In the genomic region with DNA sequence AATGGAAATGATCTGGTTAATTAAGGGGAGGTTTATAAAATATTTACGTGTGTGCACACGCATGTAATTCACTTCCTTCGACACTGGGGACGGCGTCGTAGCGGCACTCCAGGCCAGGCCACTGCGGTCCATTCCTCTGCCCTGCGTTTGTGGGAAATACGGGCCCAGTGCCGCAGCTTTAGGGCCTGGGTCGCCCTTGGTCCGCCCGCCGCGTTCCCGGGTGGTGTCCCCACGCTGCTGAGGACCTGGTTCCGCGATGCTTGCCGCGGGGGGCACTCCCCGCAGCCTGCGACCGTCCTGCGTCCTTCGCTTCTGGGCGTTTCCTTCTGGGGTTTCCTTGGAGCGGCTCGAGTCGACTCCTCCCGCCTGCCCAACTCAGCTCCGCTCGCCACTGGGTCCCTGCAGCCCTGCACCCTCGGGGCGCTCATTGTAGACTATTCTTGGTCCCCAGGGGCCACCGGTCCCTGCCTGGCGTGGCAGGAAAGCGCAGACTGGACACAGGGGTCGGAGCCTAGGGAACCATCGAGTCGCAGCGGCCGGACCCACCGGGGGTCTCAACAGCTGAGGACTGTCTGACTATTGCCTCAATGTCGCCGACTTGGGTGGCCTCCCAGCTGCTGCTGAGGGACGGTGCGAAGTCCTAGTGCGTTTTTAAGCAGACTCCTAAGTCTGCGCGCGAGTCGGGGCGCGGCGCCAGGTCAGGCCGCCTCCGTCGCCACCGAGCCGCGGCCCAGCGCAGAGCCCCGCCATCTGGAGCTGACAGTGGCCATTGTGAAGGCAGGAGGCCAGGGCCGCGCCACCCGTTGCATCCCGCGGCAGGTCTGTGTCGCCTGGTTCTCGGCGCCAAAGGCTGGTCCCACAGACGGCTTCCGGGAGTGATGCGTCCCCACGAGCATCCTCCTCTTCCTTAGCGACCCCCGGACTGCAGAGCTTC, we compare ENCODE assay signal across 14 cellular contexts.
DNase-seq lines count a peak whose midpoint lies in the region; ATAC-seq, FAIRE-seq and TF ChIP-seq lines count a peak whose summit lies in the region.
"Had no signal": no experiment of that assay in that cellular context is flagged by ENCODE, and none has a peak within 500 bp of the region (broad histone marks: within the 10 kb centered on the region; RNA-seq: fewer than 3 reads in every experiment).

No MANE protein-coding gene starts in this region.

- no peaks in the 10 kb centered on the region for H3K36me3 Mint-ChIP-seq in stimulated activated naive B cell treated with anti-CD40 and anti-IgM and Interleukin-4, amounts not matched to agents 10 μg/mL and 1 μg/mL and 100 μg/mL, for 72 hours

- no peak overlapping the region for H3K4me3 Mint-ChIP-seq in stimulated activated naive B cell treated with anti-CD40 and anti-IgM and Interleukin-4, amounts not matched to agents 10 μg/mL and 1 μg/mL and 100 μg/mL, for 72 hours
- H3K4me3 Mint-ChIP-seq: activated B cell treated with CpG ODN at 0.5 μM for 24 hours; CD8-positive, alpha-beta memory T cell; stimulated activated naive CD8-positive, alpha-beta T cell treated with anti-CD3 and anti-CD28 coated beads, Interleukin-15, Interleukin-2, amounts not matched to agents 100 ng/mL and 50 ng/mL, for 24 hours had no signal

- H3K4me3 ChIP-seq in HUES6 (ENCODE audit: low read depth, low read length): peak overlapping the region; percentile 54
- peak overlapping the region; percentile 77 for H3K4me3 ChIP-seq in adipocyte (ENCODE audit: low read length)
- peak overlapping the region; percentile 47 for H3K4me3 ChIP-seq in iPS-18c (ENCODE audit: insufficient read depth, low read depth, low read length)
- H3K4me3 ChIP-seq: right lobe of liver had no signal

- peak overlapping the region; percentile 74 for H3K27ac Mint-ChIP-seq in stimulated activated naive B cell treated with anti-CD40 and anti-IgM and Interleukin-4, amounts not matched to agents 10 μg/mL and 1 μg/mL and 100 μg/mL, for 72 hours
- H3K27ac Mint-ChIP-seq: activated B cell treated with CpG ODN at 0.5 μM for 24 hours; CD8-positive, alpha-beta memory T cell; naive B cell; stimulated activated naive CD8-positive, alpha-beta T cell treated with anti-CD3 and anti-CD28 coated beads, Interleukin-15, Interleukin-2, amounts not matched to agents 100 ng/mL and 50 ng/mL, for 24 hours had no signal

- H3K27ac ChIP-seq in HUES6 (ENCODE audit: low read depth, low read length): no peak overlapping the region
- H3K27ac ChIP-seq: right lobe of liver had no signal

- DNase-seq in adipocyte (ENCODE audit: low read depth) (no peak), D721Med (ENCODE audit: insufficient read length, low spot score) (no peak), GDM1 (lab: John Stamatoyannopoulos, UW) (no peak)
- DNase-seq in stimulated activated naive B cell treated with anti-CD40 and anti-IgM and Interleukin-4, amounts not matched to agents 10 μg/mL and 1 μg/mL and 100 μg/mL, for 72 hours: no peak
- DNase-seq: activated B cell treated with CpG ODN at 0.5 μM for 24 hours; activated CD8-positive, alpha-beta memory T cell treated with anti-CD3 and anti-CD28 coated beads, Interleukin-2, amount 50 U/mL, for 48 hours; CD8-positive, alpha-beta memory T cell; naive B cell; right lobe of liver had no signal

- no peaks in the 10 kb centered on the region for H3K9me3 ChIP-seq in HUES6 (ENCODE audit: control insufficient read depth, insufficient read depth, low read depth, low read length)
- no peaks in the 10 kb centered on the region for H3K9me3 ChIP-seq in adipocyte (ENCODE audit: control insufficient read depth, low read length)
- H3K9me3 ChIP-seq in iPS-18c (ENCODE audit: control insufficient read depth, insufficient read depth, low read length): peaks cover 2% of the 10 kb centered on the region
- H3K9me3 ChIP-seq: right lobe of liver had no signal

- H3K4me1 Mint-ChIP-seq in stimulated activated naive B cell treated with anti-CD40 and anti-IgM and Interleukin-4, amounts not matched to agents 10 μg/mL and 1 μg/mL and 100 μg/mL, for 72 hours: peaks cover 5 to 23% of the 10 kb centered on the region in 2 donors
- H3K4me1 Mint-ChIP-seq: activated B cell treated with CpG ODN at 0.5 μM for 24 hours had no signal

- H3K4me1 ChIP-seq in HUES6 (ENCODE audit: control insufficient read depth, insufficient read depth, low read length): peaks cover 40% of the 10 kb centered on the region
- H3K4me1 ChIP-seq in adipocyte (ENCODE audit: control insufficient read depth, insufficient read depth, low read length): peaks cover 15% of the 10 kb centered on the region

- no peaks in the 10 kb centered on the region for H3K9me3 Mint-ChIP-seq in stimulated activated naive B cell treated with anti-CD40 and anti-IgM and Interleukin-4, amounts not matched to agents 10 μg/mL and 1 μg/mL and 100 μg/mL, for 72 hours
- H3K9me3 Mint-ChIP-seq: activated B cell treated with CpG ODN at 0.5 μM for 24 hours had no signal

- H3K27me3 Mint-ChIP-seq in stimulated activated naive B cell treated with anti-CD40 and anti-IgM and Interleukin-4, amounts not matched to agents 10 μg/mL and 1 μg/mL and 100 μg/mL, for 72 hours: peaks cover 53 to 77% of the 10 kb centered on the region in 2 donors

- H3K27me3 ChIP-seq in HUES6 (ENCODE audit: control insufficient read depth, insufficient read depth, low read length): peaks cover 95% of the 10 kb centered on the region
- peaks cover 3% of the 10 kb centered on the region for H3K27me3 ChIP-seq in adipocyte (replicated peaks; ENCODE audit: control insufficient read depth, insufficient read depth, low read length)

- H3K36me3 ChIP-seq in HUES6 (ENCODE audit: control insufficient read depth, insufficient read depth, low read length) (no peaks in the 10 kb centered on the region), adipocyte (ENCODE audit: control insufficient read depth, insufficient read depth, low read length, severe bottlenecking) (no peaks in the 10 kb centered on the region)
- H3K36me3 ChIP-seq: right lobe of liver had no signal

- H3K9ac ChIP-seq in HUES6 (ENCODE audit: low read length): no peak overlapping the region
- H3K9ac ChIP-seq in adipocyte (ENCODE audit: low read length): peak overlapping the region; percentile 64

- no peak for TF ChIP-seq CTCF in D721Med (IDR thresholded peaks at IDR 0.05; ENCODE audit: insufficient read depth, missing control alignments)

- no peak for FAIRE-seq in D721Med (lab: Jason Lieb, UNC)
- FAIRE-seq: GM18507 had no signal

- ATAC-seq in stimulated activated naive B cell treated with anti-CD40 and anti-IgM and Interleukin-4, amounts not matched to agents 10 μg/mL and 1 μg/mL and 100 μg/mL, for 72 hours (replicated peaks): no peak
- no peak for ATAC-seq in GM21515 (IDR thresholded peaks at IDR 0.05; ENCODE audit: unreplicated experiment)
- ATAC-seq: right lobe of liver had no signal
